In the genomic region with DNA sequence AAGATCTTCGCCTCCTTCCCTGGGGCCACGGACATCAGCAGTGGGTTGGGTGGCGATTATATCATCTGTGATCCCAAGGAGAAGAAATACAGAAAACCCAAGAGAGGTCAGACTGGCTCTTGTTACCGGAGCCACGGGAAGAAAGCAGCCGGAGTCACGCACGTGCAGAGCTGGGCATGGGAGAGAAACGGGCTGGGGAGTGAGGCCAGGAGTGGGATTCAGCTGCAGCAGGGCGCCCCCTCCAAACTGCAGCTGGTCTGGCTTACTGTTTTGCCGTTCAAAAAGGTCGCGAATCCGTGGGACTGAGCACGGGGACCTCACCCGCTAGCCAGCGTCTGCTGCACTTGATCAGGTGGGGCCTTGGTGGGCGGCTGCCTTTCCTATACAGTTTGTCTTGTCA, we compare ENCODE assay signal across 17 cellular contexts.
DNase-seq lines count a peak whose midpoint lies in the region; ATAC-seq and TF ChIP-seq lines count a peak whose summit lies in the region.
"Had no signal": no experiment of that assay in that cellular context is flagged by ENCODE, and none has a peak within 500 bp of the region (broad histone marks: within the 10 kb centered on the region; RNA-seq: fewer than 3 reads in every experiment).

No MANE protein-coding gene starts in this region.

- H3K4me1 Mint-ChIP-seq in H9 = peaks cover 9 to 31% of the 10 kb centered on the region in 2 experiments
- peaks cover 5% of the 10 kb centered on the region for H3K4me1 Mint-ChIP-seq in endodermal cell
- peaks cover 30% of the 10 kb centered on the region for H3K4me1 Mint-ChIP-seq in neural progenitor cell
- H3K4me1 Mint-ChIP-seq: CD14-positive monocyte had no signal

- no peak for DNase-seq in H9
- DNase-seq in endodermal cell = no peak
- DNase-seq in neural progenitor cell (ENCODE audit: low spot score) = no peak
- DNase-seq in NOMO-1 treated with dmso at 0.1 percent for 144 hours (lab: John Stamatoyannopoulos, UW; ENCODE audit: unreplicated experiment) = no peak
- no peak for DNase-seq in activated T-cell treated with anti-CD3 and anti-CD28 coated beads for 4 hours
- DNase-seq: CD8-positive, alpha-beta T cell; COR-L47; DMS153; DND-41; GDM1; HCEC 1CT; HFFc6 had no signal

- H3K9me3 ChIP-seq in H9 (ENCODE audit: control insufficient read depth, low read depth, low read length) (no peaks in the 10 kb centered on the region), endodermal cell (ENCODE audit: control insufficient read depth, low read length) (no peaks in the 10 kb centered on the region), neural progenitor cell (ENCODE audit: low read depth) (no peaks in the 10 kb centered on the region)

- H3T11ph ChIP-seq in H9 (ENCODE audit: low read length) = no peak overlapping the region

- no peak overlapping the region for H2BK20ac ChIP-seq in H9 (ENCODE audit: low read depth, low read length, poor library complexity, severe bottlenecking)

- no peak overlapping the region for H2AFZ ChIP-seq in H9 (ENCODE audit: low read length)
- H2AFZ ChIP-seq in neural progenitor cell (replicated peaks) = no peak overlapping the region

- no peaks in the 10 kb centered on the region for H4K20me1 ChIP-seq in H9 (ENCODE audit: control insufficient read depth, insufficient read depth, insufficient read length)
- no peaks in the 10 kb centered on the region for H4K20me1 ChIP-seq in neural progenitor cell (ENCODE audit: low read depth)

- H3K23ac ChIP-seq in H9 (ENCODE audit: insufficient read length, low read depth, low read length) = no peak overlapping the region

- H3K4me3 Mint-ChIP-seq in H9 (no peak overlapping the region), endodermal cell (no peak overlapping the region), neural progenitor cell (peak overlapping the region; percentile 12)
- H3K4me3 Mint-ChIP-seq: B cell; CD14-positive monocyte; CD8-positive, alpha-beta T cell; HFFc6; IgD-negative memory B cell had no signal

- no peak overlapping the region for H3K18ac ChIP-seq in H9 (ENCODE audit: insufficient read length, low read depth, low read length)

- no peak overlapping the region for H4K8ac ChIP-seq in H9 (replicated peaks; ENCODE audit: insufficient read length, low read depth, low read length)

- H3K36me3 ChIP-seq in endodermal cell (ENCODE audit: control insufficient read depth, insufficient read depth, low read length) = no peaks in the 10 kb centered on the region
- H3K36me3 ChIP-seq in neural progenitor cell = no peaks in the 10 kb centered on the region

- peak overlapping the region in 2 of 3 experiments; percentile 55 to 90; a peak in 4 of 7 replicates for H3K27ac Mint-ChIP-seq in H9
- peak overlapping the region; percentile 2 for H3K27ac Mint-ChIP-seq in endodermal cell
- H3K27ac Mint-ChIP-seq in neural progenitor cell = peak overlapping the region; percentile 88
- H3K27ac Mint-ChIP-seq: B cell; CD8-positive, alpha-beta T cell; HFFc6; IgD-negative memory B cell had no signal

- TF ChIP-seq CTCF in H9 (conservative IDR thresholded peaks at IDR 0.05) = no peak
- TF ChIP-seq CTCF in endodermal cell (conservative IDR thresholded peaks at IDR 0.05) = no peak
- no peak for TF ChIP-seq CTCF in neural progenitor cell (IDR thresholded peaks at IDR 0.05)

- H3K4ac ChIP-seq in H9 (ENCODE audit: low read depth, low read length) = no peak overlapping the region

- H2BK12ac ChIP-seq in H9 (ENCODE audit: insufficient read length, low read depth, low read length) = no peak overlapping the region

- H2BK15ac ChIP-seq in H9 (ENCODE audit: low read depth, low read length) = no peak overlapping the region

- H2BK120ac ChIP-seq in H9 (ENCODE audit: low read depth, low read length, poor library complexity, severe bottlenecking) = no peak overlapping the region

- H3K36me3 Mint-ChIP-seq in H9 (ENCODE audit: insufficient read depth in 1 of 3, low read depth in 3 of 3) = no peaks in the 10 kb centered on the region
- H3K36me3 Mint-ChIP-seq in endodermal cell (ENCODE audit: low read depth) = peaks cover 27% of the 10 kb centered on the region
- peaks cover 2% of the 10 kb centered on the region for H3K36me3 Mint-ChIP-seq in neural progenitor cell
- H3K36me3 Mint-ChIP-seq: CD14-positive monocyte; CD8-positive, alpha-beta T cell; IgD-negative memory B cell had no signal

- H3K4me3 ChIP-seq in endodermal cell (ENCODE audit: low read length) (no peak overlapping the region), neural progenitor cell (no peak overlapping the region)

- no peak overlapping the region for H3K4me2 ChIP-seq in H9 (ENCODE audit: insufficient read depth, insufficient read length, low read length)
- no peak overlapping the region for H3K4me2 ChIP-seq in neural progenitor cell

- H4K91ac ChIP-seq in H9 (ENCODE audit: insufficient read length, low read depth, low read length) = no peak overlapping the region

- 0 out of 2 replicates have a peak overlapping the region, but pooled peaks have one; percentile 36 for H3K14ac ChIP-seq in H9 (ENCODE audit: insufficient read depth, low read length)

- H3K27ac ChIP-seq in H9 (ENCODE audit: insufficient read length, low read depth, low read length) = no peak overlapping the region
- H3K27ac ChIP-seq in endodermal cell (ENCODE audit: low read depth, low read length) = no peak overlapping the region
- H3K27ac ChIP-seq in neural progenitor cell = no peak overlapping the region

- no peaks in the 10 kb centered on the region for H3K4me1 ChIP-seq in H9 (ENCODE audit: insufficient read depth, low read length)
- no peaks in the 10 kb centered on the region for H3K4me1 ChIP-seq in endodermal cell (ENCODE audit: control insufficient read depth, insufficient read depth, low read length)
- H3K4me1 ChIP-seq in neural progenitor cell = peaks cover 12% of the 10 kb centered on the region

- H2AK5ac ChIP-seq in H9 (ENCODE audit: insufficient read length, low read length) = no peak overlapping the region

- H3K27me3 Mint-ChIP-seq in H9 (ENCODE audit: low read depth) (peaks cover 3% of the 10 kb centered on the region; the same call in 1 of the 2 replicates), endodermal cell (ENCODE audit: insufficient read depth) (no peaks in the 10 kb centered on the region), neural progenitor cell (ENCODE audit: insufficient read depth, low read depth) (peaks cover 2% of the 10 kb centered on the region)

- no peaks in the 10 kb centered on the region for H3K27me3 ChIP-seq in H9 (ENCODE audit: insufficient read depth, low read length)
- H3K27me3 ChIP-seq in endodermal cell (ENCODE audit: control insufficient read depth, insufficient read depth, low read length, poor library complexity, severe bottlenecking) = no peaks in the 10 kb centered on the region
- no peaks in the 10 kb centered on the region for H3K27me3 ChIP-seq in neural progenitor cell

- no peaks in the 10 kb centered on the region for H3K23me2 ChIP-seq in H9 (ENCODE audit: insufficient read length, low read depth, low read length, poor library complexity, severe bottlenecking)

- ATAC-seq in HG03025 (IDR thresholded peaks at IDR 0.05; ENCODE audit: low FRiP score, unreplicated experiment) (no peak), HG03432 (IDR thresholded peaks at IDR 0.05; ENCODE audit: unreplicated experiment) (no peak)
- ATAC-seq: CD8-positive, alpha-beta T cell had no signal

- H3K79me2 ChIP-seq in H9 (ENCODE audit: insufficient read depth, low read length) (no peaks in the 10 kb centered on the region), neural progenitor cell (ENCODE audit: low read depth) (no peaks in the 10 kb centered on the region)

- no peaks in the 10 kb centered on the region for H3F3A ChIP-seq in neural progenitor cell (ENCODE audit: low read depth)

- H3K9me3 Mint-ChIP-seq in H9 (no peaks in the 10 kb centered on the region), endodermal cell (no peaks in the 10 kb centered on the region), neural progenitor cell (no peaks in the 10 kb centered on the region)
- H3K9me3 Mint-ChIP-seq: CD14-positive monocyte; CD8-positive, alpha-beta T cell; HFFc6; IgD-negative memory B cell had no signal

- H3K9ac ChIP-seq in H9 (ENCODE audit: extremely low read depth, insufficient read length, low read length) = no peak overlapping the region
- no peak overlapping the region for H3K9ac ChIP-seq in endodermal cell (ENCODE audit: extremely low read depth, low read length, poor library complexity, severe bottlenecking)
- no peak overlapping the region for H3K9ac ChIP-seq in neural progenitor cell

- WGBS in H9 (ENCODE audit: extremely low coverage, insufficient read length, low lambda C conversion rate) = no CpG with 5 or more reads among the region's 18 CpGs
- 88 to 91% methylated on average over 10 to 18 of the region's 18 CpGs for WGBS in endodermal cell (ENCODE audit: insufficient coverage in 1 of 2, insufficient read length in 1 of 2), 2 experiments

- H3K79me1 ChIP-seq in H9 (ENCODE audit: insufficient read depth, low read depth, low read length, poor library complexity, severe bottlenecking) = no peaks in the 10 kb centered on the region

- no peak overlapping the region for H3K56ac ChIP-seq in H9 (ENCODE audit: insufficient read length, low read depth, low read length)

- no peak overlapping the region for H4K5ac ChIP-seq in H9 (ENCODE audit: insufficient read length, low read depth, low read length)

- no peak overlapping the region for H2BK5ac ChIP-seq in H9 (ENCODE audit: insufficient read length, low read length)

Comparison
In these comparisons a context has a peak if more than half of its experiments do, and no peak if none do; other contexts are left out.
1. H3K27ac Mint-ChIP-seq: peak in every context shown above with its lines; median percentile 88 in neural progenitor cell; 72 in H9; 2 in endodermal cell.